In the genomic region with DNA sequence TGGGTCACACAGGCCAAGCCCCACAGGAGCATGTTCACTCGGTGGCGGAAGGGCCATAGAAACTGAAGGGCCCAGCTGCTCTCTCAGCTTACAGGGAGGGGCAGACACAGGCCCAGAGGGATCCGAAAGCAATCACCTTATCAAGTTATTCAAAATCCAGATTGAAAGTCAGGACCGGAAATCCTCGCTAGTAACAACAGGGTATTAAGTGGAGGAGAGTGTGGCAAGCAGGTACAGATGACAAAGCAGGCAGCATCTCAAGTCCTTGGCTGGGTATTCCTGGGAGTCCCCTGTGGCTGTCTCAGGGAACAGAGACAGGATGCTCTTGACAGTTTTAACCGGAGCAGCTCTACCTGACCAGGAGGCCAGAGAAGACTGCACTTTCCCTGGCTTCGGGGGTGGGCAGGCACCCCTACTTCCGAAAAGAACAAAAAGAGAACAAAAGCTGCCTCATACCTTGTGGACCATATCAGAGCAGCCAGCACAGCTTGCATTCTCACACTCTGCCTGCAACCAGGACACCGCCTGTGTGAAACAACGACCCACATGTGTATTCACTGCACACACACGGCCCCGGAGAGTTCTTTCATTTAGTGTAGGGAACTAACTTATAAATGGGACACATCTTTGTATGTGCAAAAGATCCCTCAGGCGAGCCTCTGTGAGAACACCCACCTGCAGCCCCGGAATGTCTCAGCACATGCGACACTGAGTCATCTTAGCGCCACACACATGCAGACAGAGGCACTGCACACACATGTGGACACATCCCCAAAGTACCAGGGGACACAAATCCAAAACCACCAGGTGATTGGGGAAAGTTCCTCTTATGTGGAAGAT, we compare ENCODE assay signal across 14 cellular contexts.
DNase-seq lines count a peak whose midpoint lies in the region; ATAC-seq and TF ChIP-seq lines count a peak whose summit lies in the region.
"Had no signal": no experiment of that assay in that cellular context is flagged by ENCODE, and none has a peak within 500 bp of the region (broad histone marks: within the 10 kb centered on the region; RNA-seq: fewer than 3 reads in every experiment).

No MANE protein-coding gene starts in this region.

- H3K4me3 Mint-ChIP-seq in stimulated activated naive CD8-positive, alpha-beta T cell treated with anti-CD3 and anti-CD28 coated beads, Interleukin-15, amount 100 ng/mL, for 72 hours = no peak overlapping the region
- H3K4me3 Mint-ChIP-seq: natural killer cell treated with Interleukin-12 subunit alpha and Interleukin-12 subunit beta and Interleukin-15 and Interleukin-18, amount 100 ng/mL, for 72 hours had no signal

- H3K4me1 ChIP-seq in ectodermal cell (ENCODE audit: control insufficient read depth, insufficient read depth, low read length) = peaks cover 57% of the 10 kb centered on the region

- H3K4me3 ChIP-seq in GM12864 (ENCODE audit: low read depth, low read length) = no peak overlapping the region
- H3K4me3 ChIP-seq in ectodermal cell (ENCODE audit: insufficient read depth, low read depth, low read length) = no peak overlapping the region
- H3K4me3 ChIP-seq: SK-N-MC, upper lobe of left lung had no signal

- no peaks in the 10 kb centered on the region for H3K36me3 ChIP-seq in ectodermal cell (ENCODE audit: control insufficient read depth, insufficient read depth, low read length)
- H3K36me3 ChIP-seq: upper lobe of left lung had no signal

- H3K9me3 Mint-ChIP-seq in stimulated activated naive CD8-positive, alpha-beta T cell treated with anti-CD3 and anti-CD28 coated beads, Interleukin-15, amount 100 ng/mL, for 72 hours = no peaks in the 10 kb centered on the region
- H3K9me3 Mint-ChIP-seq: activated naive CD4-positive, alpha-beta T cell treated with anti-CD3 and anti-CD28 coated beads, Interleukin-2, amount 50 U/mL, for 72 hours; natural killer cell treated with Interleukin-12 subunit alpha and Interleukin-12 subunit beta and Interleukin-15 and Interleukin-18, amount 100 ng/mL, for 72 hours had no signal

- no peaks in the 10 kb centered on the region for H3K9me3 ChIP-seq in ectodermal cell (ENCODE audit: control insufficient read depth, low read length)
- H3K9me3 ChIP-seq: upper lobe of left lung had no signal

- intact Hi-C loops in posterior vena cava (cut with DNase I) = no loop called here

- 84% methylated on average over 16 of the region's 16 CpGs for WGBS in ectodermal cell, 2 experiments

- peak overlapping the region; percentile 33 for H3K27ac ChIP-seq in ectodermal cell (ENCODE audit: insufficient read depth, low read depth, low read length, poor library complexity, severe bottlenecking)
- H3K27ac ChIP-seq: SK-N-MC, upper lobe of left lung had no signal

- no peaks in the 10 kb centered on the region for H3K27me3 ChIP-seq in ectodermal cell (ENCODE audit: control insufficient read depth, insufficient read depth, low read length, poor library complexity, severe bottlenecking)
- H3K27me3 ChIP-seq: upper lobe of left lung had no signal

- no peak for ATAC-seq in stimulated activated naive CD8-positive, alpha-beta T cell treated with anti-CD3 and anti-CD28 coated beads, Interleukin-15, amount 100 ng/mL, for 72 hours
- ATAC-seq in GM18498 (IDR thresholded peaks at IDR 0.05; ENCODE audit: unreplicated experiment) (no peak), GM21576 (IDR thresholded peaks at IDR 0.05; ENCODE audit: unreplicated experiment) (no peak)
- ATAC-seq: activated naive CD4-positive, alpha-beta T cell treated with anti-CD3 and anti-CD28 coated beads, Interleukin-2, amount 50 U/mL, for 72 hours; natural killer cell treated with Interleukin-12 subunit alpha and Interleukin-12 subunit beta and Interleukin-15 and Interleukin-18, amount 100 ng/mL, for 72 hours had no signal

- no peaks in the 10 kb centered on the region for H3K27me3 Mint-ChIP-seq in stimulated activated naive CD8-positive, alpha-beta T cell treated with anti-CD3 and anti-CD28 coated beads, Interleukin-15, amount 100 ng/mL, for 72 hours
- H3K27me3 Mint-ChIP-seq: natural killer cell treated with Interleukin-12 subunit alpha and Interleukin-12 subunit beta and Interleukin-15 and Interleukin-18, amount 100 ng/mL, for 72 hours had no signal

- DNase-seq in GM12864 (ENCODE audit: low read depth) (peak; percentile 22), NCI-H2171 (lab: John Stamatoyannopoulos, UW) (peak; percentile 61), posterior vena cava (ENCODE audit: low spot score) (peak; percentile 41), GM19240 (ENCODE audit: insufficient read length, low spot score) (no peak)
- DNase-seq in stimulated activated naive CD8-positive, alpha-beta T cell treated with anti-CD3 and anti-CD28 coated beads, Interleukin-15, amount 100 ng/mL, for 72 hours = no peak
- DNase-seq: effector CD8-positive, alpha-beta T cell; NCI-H2029 had no signal

- peaks cover 6% of the 10 kb centered on the region for H3K4me1 Mint-ChIP-seq in stimulated activated naive CD8-positive, alpha-beta T cell treated with anti-CD3 and anti-CD28 coated beads, Interleukin-15, amount 100 ng/mL, for 72 hours

- TF ChIP-seq CTCF in GM12864 (IDR thresholded peaks at IDR 0.05; ENCODE audit: low read depth, low read length, missing control alignments) = peak; percentile 48

- peak overlapping the region in 1 of 2 donors; percentile 51 for H3K27ac Mint-ChIP-seq in stimulated activated naive CD8-positive, alpha-beta T cell treated with anti-CD3 and anti-CD28 coated beads, Interleukin-15, amount 100 ng/mL, for 72 hours
- H3K27ac Mint-ChIP-seq: natural killer cell treated with Interleukin-12 subunit alpha and Interleukin-12 subunit beta and Interleukin-15 and Interleukin-18, amount 100 ng/mL, for 72 hours had no signal

Comparison
In these comparisons a context has a peak if more than half of its experiments do, and no peak if none do; other contexts are left out.
1. DNase-seq: peak in GM12864 (single experiment), NCI-H2171 (single experiment) and posterior vena cava (single experiment); none in stimulated activated naive CD8-positive, alpha-beta T cell treated with anti-CD3 and anti-CD28 coated beads, Interleukin-15, amount 100 ng/mL, for 72 hours (0 of 2) and GM19240 (single experiment).